21 cellular contexts compared by ENCODE assay signal in genomic region chr9:101860920-101861319, GRCh38.
DNase-seq lines count a peak whose midpoint lies in the region; ATAC-seq and TF ChIP-seq lines count a peak whose summit lies in the region.
"Had no signal": no experiment of that assay in that cellular context is flagged by ENCODE, and none has a peak within 500 bp of the region (broad histone marks: within the 10 kb centered on the region; RNA-seq: fewer than 3 reads in every experiment).

No MANE protein-coding gene starts in this region.

- no peaks in the 10 kb centered on the region for H3K79me2 ChIP-seq in OCI-LY3 (ENCODE audit: low read length)

- H3K4me3 ChIP-seq in OCI-LY3 (ENCODE audit: low read length), result no peak overlapping the region

- DNase-seq in cerebellar cortex (ENCODE audit: low spot score) (no peak), NCI-H82 treated with DMSO at 0.1 percent for 48 hours (lab: John Stamatoyannopoulos, UW; ENCODE audit: unreplicated experiment) (no peak), HT-29 (ENCODE audit: low spot score) (no peak)
- DNase-seq: ACHN; BE2C; C1 segment of cervical spinal cord; CD4-positive, CD25-positive, alpha-beta regulatory T cell; CD8-positive, alpha-beta memory T cell; COR-L47; DMS 273 treated with DMSO at 0.1 percent for 48 hours; DMS53; DND-41; EL; GOT3; H7; HFFc6 had no signal

- H2AFZ ChIP-seq in OCI-LY3 (ENCODE audit: low read depth, low read length), result no peak overlapping the region

- H3K4me2 ChIP-seq in OCI-LY3 (ENCODE audit: low read length), result peak overlapping the region; percentile 23; the same call in 1 of the 2 replicates

- H3K27me3 ChIP-seq in OCI-LY3 (ENCODE audit: low read depth, low read length), result no peaks in the 10 kb centered on the region
- H3K27me3 ChIP-seq: BE2C had no signal

- no peak for TF ChIP-seq CTCF in OCI-LY3 (IDR thresholded peaks at IDR 0.05; ENCODE audit: low read depth, low read length)

- ATAC-seq in GM18511 (IDR thresholded peaks at IDR 0.05; ENCODE audit: unreplicated experiment), result peak; percentile 64
- peak; percentile 57 for ATAC-seq in GM21529 (IDR thresholded peaks at IDR 0.05; ENCODE audit: unreplicated experiment)
- ATAC-seq in GM21786 (IDR thresholded peaks at IDR 0.05; ENCODE audit: unreplicated experiment), result no peak
- ATAC-seq: HCT116 had no signal

- no peaks in the 10 kb centered on the region for H4K20me1 ChIP-seq in OCI-LY3 (ENCODE audit: insufficient read depth, low read length)

- peak overlapping the region; percentile 19; the same call in 1 of the 2 replicates for H3K27ac ChIP-seq in OCI-LY3 (ENCODE audit: low read length)

- no peak overlapping the region for H3K9ac ChIP-seq in OCI-LY3 (ENCODE audit: low read length)

- no peaks in the 10 kb centered on the region for H3K36me3 ChIP-seq in OCI-LY3 (replicated peaks; ENCODE audit: low read depth, low read length)
- H3K36me3 ChIP-seq: BE2C had no signal

- H3K9me3 ChIP-seq in OCI-LY3 (ENCODE audit: insufficient read depth, low read length), result no peaks in the 10 kb centered on the region
- H3K9me3 ChIP-seq: BE2C had no signal

- peaks cover 16% of the 10 kb centered on the region for H3K4me1 ChIP-seq in OCI-LY3 (ENCODE audit: low read length)
- H3K4me1 ChIP-seq: BE2C had no signal
